23 cellular contexts compared by ENCODE assay signal in the genomic region with DNA sequence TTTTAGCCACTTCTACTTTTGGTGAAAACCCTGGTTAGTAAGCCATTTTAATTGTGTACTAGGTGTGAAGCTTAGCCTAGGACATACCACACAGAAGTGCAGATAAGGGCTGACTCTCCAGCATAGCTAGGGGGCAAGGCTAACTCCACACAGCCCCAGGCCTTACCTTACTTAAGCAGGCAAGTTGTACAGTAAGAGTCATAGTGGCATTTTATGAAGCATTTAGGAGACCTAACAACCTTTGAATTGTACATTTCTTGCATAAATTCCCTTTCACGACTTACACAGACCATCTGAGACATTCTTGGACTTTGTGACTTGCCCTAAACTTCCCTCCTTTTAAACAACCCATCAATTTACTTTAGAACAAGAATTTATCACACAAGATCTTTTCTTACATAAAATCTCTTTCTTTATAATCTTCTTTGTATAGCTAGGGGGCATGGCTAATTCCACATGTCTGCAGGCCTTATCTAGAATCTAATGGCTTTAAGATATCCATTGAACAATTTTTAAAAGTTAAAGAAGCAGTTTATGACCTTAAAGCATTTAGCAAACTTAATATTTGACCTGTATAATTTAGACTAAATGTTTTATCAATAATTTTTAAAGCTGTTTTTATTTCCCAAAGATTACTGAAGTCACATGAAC.
"Had no signal": no experiment of that assay in that cellular context is flagged by ENCODE, and none has a peak within 500 bp of the region (broad histone marks: within the 10 kb centered on the region; RNA-seq: fewer than 3 reads in every experiment).

No MANE protein-coding gene starts in this region.

- H3K27me3 ChIP-seq: dorsolateral prefrontal cortex, esophagus muscularis mucosa, gastrocnemius medialis, neutrophil, spleen, testis, tibial nerve had no signal

- H3K4me3 ChIP-seq: dorsolateral prefrontal cortex, esophagus muscularis mucosa, gastrocnemius medialis, mucosa of descending colon, psoas muscle, spleen, testis, tibial nerve had no signal

- ATAC-seq: gastrocnemius medialis; left lobe of liver; mucosa of descending colon; naive thymus-derived CD8-positive, alpha-beta T cell; psoas muscle; sciatic nerve; stimulated activated naive B cell treated with anti-CD40 and anti-IgM and Interleukin-4, amounts not matched to agents 10 μg/mL and 1 μg/mL and 100 μg/mL, for 72 hours; stimulated activated naive CD8-positive, alpha-beta T cell treated with anti-CD3 and anti-CD28 coated beads, Interleukin-15, amount 100 ng/mL, for 72 hours had no signal

- DNase-seq: cortex of kidney; dorsolateral prefrontal cortex; effector CD8-positive, alpha-beta T cell; gastrocnemius medialis; islet precursor cell; mammary epithelial cell; mucosa of descending colon; naive thymus-derived CD8-positive, alpha-beta T cell; psoas muscle; retina; spleen; stimulated activated CD4-positive, alpha-beta T cell treated with anti-CD3 and anti-CD28 coated beads, Interleukin-15, amount 100 ng/mL, for 24 hours; stimulated activated CD4-positive, alpha-beta T cell treated with anti-CD3 and anti-CD28 coated beads, Interleukin-1b, Interleukin-23, amount 100 ng/mL, for 48 hours; stimulated activated CD4-positive, alpha-beta T cell treated with anti-CD3 and anti-CD28 coated beads, Interleukin-4, amount 100 ng/mL, for 24 hours; stimulated activated naive B cell treated with anti-CD40 and anti-IgM and Interleukin-4, amounts not matched to agents 10 μg/mL and 1 μg/mL and 100 μg/mL, for 72 hours; stimulated activated naive CD8-positive, alpha-beta T cell treated with anti-CD3 and anti-CD28 coated beads, Interleukin-15, amount 100 ng/mL, for 72 hours; testis had no signal

- H3K27me3 Mint-ChIP-seq: naive thymus-derived CD8-positive, alpha-beta T cell; stimulated activated naive B cell treated with anti-CD40 and anti-IgM and Interleukin-4, amounts not matched to agents 10 μg/mL and 1 μg/mL and 100 μg/mL, for 72 hours; stimulated activated naive CD8-positive, alpha-beta T cell treated with anti-CD3 and anti-CD28 coated beads, Interleukin-15, amount 100 ng/mL, for 72 hours had no signal

- H3K27ac ChIP-seq: dorsolateral prefrontal cortex, epithelial cell of prostate, esophagus muscularis mucosa, gastrocnemius medialis, neutrophil, psoas muscle, spleen, testis, tibial nerve had no signal

- H3K36me3 Mint-ChIP-seq: stimulated activated naive B cell treated with anti-CD40 and anti-IgM and Interleukin-4, amounts not matched to agents 10 μg/mL and 1 μg/mL and 100 μg/mL, for 72 hours had no signal

- H3K4me1 ChIP-seq: esophagus muscularis mucosa, gastrocnemius medialis, psoas muscle, spleen, testis had no signal

- H3K36me3 ChIP-seq: esophagus muscularis mucosa, gastrocnemius medialis, neutrophil, spleen, tibial nerve had no signal

- H3K9me3 ChIP-seq: esophagus muscularis mucosa, gastrocnemius medialis, neutrophil, psoas muscle, testis, tibial nerve had no signal

- H3K4me1 Mint-ChIP-seq: naive thymus-derived CD8-positive, alpha-beta T cell; stimulated activated naive B cell treated with anti-CD40 and anti-IgM and Interleukin-4, amounts not matched to agents 10 μg/mL and 1 μg/mL and 100 μg/mL, for 72 hours; stimulated activated naive CD8-positive, alpha-beta T cell treated with anti-CD3 and anti-CD28 coated beads, Interleukin-15, amount 100 ng/mL, for 72 hours had no signal

- H3K4me3 Mint-ChIP-seq: naive thymus-derived CD8-positive, alpha-beta T cell; stimulated activated naive B cell treated with anti-CD40 and anti-IgM and Interleukin-4, amounts not matched to agents 10 μg/mL and 1 μg/mL and 100 μg/mL, for 72 hours; stimulated activated naive CD8-positive, alpha-beta T cell treated with anti-CD3 and anti-CD28 coated beads, Interleukin-15, amount 100 ng/mL, for 72 hours had no signal

- H3K27ac Mint-ChIP-seq: naive thymus-derived CD8-positive, alpha-beta T cell; stimulated activated naive B cell treated with anti-CD40 and anti-IgM and Interleukin-4, amounts not matched to agents 10 μg/mL and 1 μg/mL and 100 μg/mL, for 72 hours; stimulated activated naive CD8-positive, alpha-beta T cell treated with anti-CD3 and anti-CD28 coated beads, Interleukin-15, amount 100 ng/mL, for 72 hours had no signal
